ENCODE assay signal across 8 cellular contexts in the genomic region with DNA sequence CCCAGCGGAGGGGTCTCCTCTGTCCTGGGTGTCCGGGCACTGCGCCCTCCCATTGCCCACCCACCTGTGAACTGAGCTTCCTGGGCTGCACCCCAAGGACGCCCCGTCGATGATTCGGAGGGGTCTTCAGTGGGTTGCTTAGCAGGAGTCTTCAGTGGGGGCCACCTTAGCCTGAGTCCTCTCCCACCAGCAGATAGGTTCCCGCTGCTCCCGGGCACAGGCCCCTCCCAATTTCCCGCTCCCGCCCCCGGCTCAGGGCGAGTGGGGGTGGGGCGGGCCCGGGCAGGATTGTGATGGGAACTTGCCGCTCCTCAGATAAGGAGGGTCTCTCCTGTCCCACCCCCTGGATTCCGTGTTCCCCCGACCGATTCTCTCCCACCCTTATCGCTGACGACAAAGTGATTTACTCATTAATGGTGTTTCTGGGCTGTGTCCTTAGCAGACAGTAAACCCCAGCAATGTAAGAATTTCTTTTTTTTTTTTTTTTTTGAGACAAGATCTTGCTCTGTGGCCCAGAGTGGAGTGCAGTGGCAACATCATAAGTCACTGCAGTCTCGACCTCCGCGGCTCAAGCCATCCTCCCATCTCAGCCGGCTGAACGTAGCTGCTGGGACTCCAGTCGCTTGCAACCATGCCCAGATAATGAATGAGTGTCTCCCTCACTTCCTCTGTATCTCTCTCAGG. TPM values are rescaled to one million over a fixed set of nuclear protein-coding genes. Genes with fewer than 3 reads are reported as not detected.
DNase-seq lines count a peak whose midpoint lies in the region; ATAC-seq and TF ChIP-seq lines count a peak whose summit lies in the region.

No MANE protein-coding gene starts in this region.

- H3K4me3 Mint-ChIP-seq in activated CD8-positive, alpha-beta memory T cell treated with anti-CD3 and anti-CD28 coated beads, Interleukin-2, amount 10 ng/mL, durations not matched to agents 7 days and 5 days = peak overlapping the region; percentile 4

- peak; percentile 28 for ATAC-seq in activated CD8-positive, alpha-beta memory T cell treated with anti-CD3 and anti-CD28 coated beads, Interleukin-2, amount 10 ng/mL, durations not matched to agents 7 days and 5 days
- ATAC-seq in HG03095 (IDR thresholded peaks at IDR 0.05; ENCODE audit: unreplicated experiment) = no peak

- peaks cover 3% of the 10 kb centered on the region for H3K36me3 ChIP-seq in NT2/D1 (ENCODE audit: insufficient read depth, insufficient read length, low read length)

- intact Hi-C loops in lower leg skin (cut with DNase I; ENCODE audit: low total_unique reads) = no loop called here

- peaks cover 15% of the 10 kb centered on the region for H3K4me1 ChIP-seq in NT2/D1 (ENCODE audit: insufficient read depth, insufficient read length)

- H3K4me3 ChIP-seq in NT2/D1 (ENCODE audit: insufficient read length, low read depth) (peak overlapping the region; percentile 76), lower leg skin (ENCODE audit: low read depth, poor library complexity, severe bottlenecking) (peak overlapping the region; percentile 35)

- H3K4me1 Mint-ChIP-seq in activated CD8-positive, alpha-beta memory T cell treated with anti-CD3 and anti-CD28 coated beads, Interleukin-2, amount 10 ng/mL, durations not matched to agents 7 days and 5 days = peaks cover 43% of the 10 kb centered on the region

- H3K27me3 Mint-ChIP-seq in activated CD8-positive, alpha-beta memory T cell treated with anti-CD3 and anti-CD28 coated beads, Interleukin-2, amount 10 ng/mL, durations not matched to agents 7 days and 5 days = peaks cover 68% of the 10 kb centered on the region

- TF ChIP-seq POLR2A in lower leg skin (IDR thresholded peaks at IDR 0.05) = no peak

- 2 to 4% methylated on average over 21 to 25 of the region's 27 CpGs for WGBS in lower leg skin, 2 donors

- no peak overlapping the region for H3K27ac Mint-ChIP-seq in activated CD8-positive, alpha-beta memory T cell treated with anti-CD3 and anti-CD28 coated beads, Interleukin-2, amount 10 ng/mL, durations not matched to agents 7 days and 5 days

- DNase-seq in activated CD8-positive, alpha-beta memory T cell treated with anti-CD3 and anti-CD28 coated beads, Interleukin-2, amount 10 ng/mL, durations not matched to agents 7 days and 5 days = no peak
- no peak for DNase-seq in activated CD8-positive, alpha-beta memory T cell treated with anti-CD3 and anti-CD28 coated beads for 24 hours
- DNase-seq in NT2/D1 (ENCODE audit: low read depth, low spot score) (no peak), cerebellar cortex (ENCODE audit: low spot score) (peak; percentile 43), lower leg skin (ENCODE audit: low spot score in 2 of 2) (no peak), ureter (ENCODE audit: low spot score) (peak; percentile 54), SK-N-DZ (ENCODE audit: low spot score) (no peak)

- no peaks in the 10 kb centered on the region for H3K36me3 Mint-ChIP-seq in activated CD8-positive, alpha-beta memory T cell treated with anti-CD3 and anti-CD28 coated beads, Interleukin-2, amount 10 ng/mL, durations not matched to agents 7 days and 5 days

- H3K27me3 ChIP-seq in NT2/D1 (ENCODE audit: insufficient read depth, insufficient read length) = peaks cover 40% of the 10 kb centered on the region

- no peaks in the 10 kb centered on the region for H3K9me3 Mint-ChIP-seq in activated CD8-positive, alpha-beta memory T cell treated with anti-CD3 and anti-CD28 coated beads, Interleukin-2, amount 10 ng/mL, durations not matched to agents 7 days and 5 days (ENCODE audit: low read depth)

- CTCF ChIA-PET in activated CD8-positive, alpha-beta memory T cell treated with anti-CD3 and anti-CD28 coated beads, Interleukin-2, amount 10 ng/mL, durations not matched to agents 7 days and 5 days (lab: Charles Lee) = interaction anchor here (1.2 to 9.1 kb wide), 8 partner anchors 9 to 183 kb away, joined by 3 to 65 read pairs (median 6); a partner anchor contains a TSS

- H3K9ac ChIP-seq in NT2/D1 (ENCODE audit: insufficient read length, low read depth) = peak overlapping the region; percentile 87

- no peaks in the 10 kb centered on the region for H3K9me3 ChIP-seq in NT2/D1 (ENCODE audit: insufficient read depth, low read length)

- TF ChIP-seq CTCF in lower leg skin (IDR thresholded peaks at IDR 0.05) = no peak

RNA-seq across cellular contexts. Expression of a gene that starts 0.7 kb away (rescaled TPM):
- 1 to 10 TPM in 1 of 2 experiments, under 1 TPM in 1; 0.14 to 1.4 TPM for total RNA-seq in activated CD8-positive, alpha-beta memory T cell treated with anti-CD3 and anti-CD28 coated beads, Interleukin-2, amount 10 ng/mL, durations not matched to agents 7 days and 5 days
- total RNA-seq in lower leg skin = 10 to 100 TPM; 34.9 to 64.0 (median 42.3) TPM
- 4.6 TPM for total RNA-seq in ureter
- not detected in 2 replicates for polyA plus RNA-seq in SK-N-DZ (2014; cell fraction: cytosol; rRNA removed)
- not detected in 2 replicates for polyA plus RNA-seq in SK-N-DZ (2014; cell fraction: nucleus; rRNA removed)

RNA-seq across cellular contexts. Expression of a gene that starts 14.7 kb away (rescaled TPM):
- 100 to 1,000 TPM in 1 of 2 experiments, 10 to 100 TPM in 1; 99.8 to 104 TPM for total RNA-seq in activated CD8-positive, alpha-beta memory T cell treated with anti-CD3 and anti-CD28 coated beads, Interleukin-2, amount 10 ng/mL, durations not matched to agents 7 days and 5 days
- total RNA-seq in lower leg skin (100 to 1,000 TPM in 1 of 4 donors, 10 to 100 TPM in 3; 81.6 to 102 (median 89.0) TPM), ureter (52.6 TPM)
- 65.3 and 70.2 TPM in 2 replicates for polyA plus RNA-seq in SK-N-DZ (2014; cell fraction: cytosol; rRNA removed)
- polyA plus RNA-seq in SK-N-DZ (2014; cell fraction: nucleus; rRNA removed) = 36.0 and 39.7 TPM in 2 replicates

RNA-seq across cellular contexts. Expression of a gene that starts 25.8 kb away (rescaled TPM):
- 10 to 100 TPM; 48.3 to 57.8 TPM for total RNA-seq in activated CD8-positive, alpha-beta memory T cell treated with anti-CD3 and anti-CD28 coated beads, Interleukin-2, amount 10 ng/mL, durations not matched to agents 7 days and 5 days
- total RNA-seq in lower leg skin = 100 to 1,000 TPM in 1 of 4 donors, 10 to 100 TPM in 3; 58.5 to 106 (median 71.4) TPM
- total RNA-seq in ureter = 36.7 TPM
- polyA plus RNA-seq in SK-N-DZ (2014; cell fraction: cytosol; rRNA removed) = 38.7 and 51.2 TPM in 2 replicates
- 31.9 and 55.9 TPM in 2 replicates for polyA plus RNA-seq in SK-N-DZ (2014; cell fraction: nucleus; rRNA removed)

RNA-seq across cellular contexts. Expression of a gene that starts 47.9 kb away (rescaled TPM):
- 10 to 100 TPM; 68.1 to 72.2 TPM for total RNA-seq in activated CD8-positive, alpha-beta memory T cell treated with anti-CD3 and anti-CD28 coated beads, Interleukin-2, amount 10 ng/mL, durations not matched to agents 7 days and 5 days
- 10 to 100 TPM; 23.8 to 59.3 (median 29.4) TPM for total RNA-seq in lower leg skin
- total RNA-seq in ureter = 32.5 TPM
- 16.4 and 16.9 TPM in 2 replicates for polyA plus RNA-seq in SK-N-DZ (2014; cell fraction: cytosol; rRNA removed)
- polyA plus RNA-seq in SK-N-DZ (2014; cell fraction: nucleus; rRNA removed) = 59.4 and 62.4 TPM in 2 replicates

RNA-seq across cellular contexts. Expression of a gene that starts 50.9 kb away (rescaled TPM):
- 10 to 100 TPM; 40.9 to 73.3 TPM for total RNA-seq in activated CD8-positive, alpha-beta memory T cell treated with anti-CD3 and anti-CD28 coated beads, Interleukin-2, amount 10 ng/mL, durations not matched to agents 7 days and 5 days
- total RNA-seq in lower leg skin (10 to 100 TPM; 11.4 to 14.8 (median 12.8) TPM), ureter (5.4 TPM)
- polyA plus RNA-seq in SK-N-DZ (2014; cell fraction: cytosol; rRNA removed) = 44.6 and 46.5 TPM in 2 replicates
- polyA plus RNA-seq in SK-N-DZ (2014; cell fraction: nucleus; rRNA removed) = 28.8 and 30.9 TPM in 2 replicates

Comparison
In these comparisons a context has a peak if more than half of its experiments do, and no peak if none do; other contexts are left out.
1. DNase-seq: peak in cerebellar cortex (single experiment) and ureter (single experiment); none in activated CD8-positive, alpha-beta memory T cell treated with anti-CD3 and anti-CD28 coated beads, Interleukin-2, amount 10 ng/mL, durations not matched to agents 7 days and 5 days (single experiment), activated CD8-positive, alpha-beta memory T cell treated with anti-CD3 and anti-CD28 coated beads for 24 hours (single experiment), NT2/D1 (single experiment), lower leg skin (0 of 2) and SK-N-DZ (single experiment).